ENCODE assay signal across 2 cellular contexts in the genomic region with DNA sequence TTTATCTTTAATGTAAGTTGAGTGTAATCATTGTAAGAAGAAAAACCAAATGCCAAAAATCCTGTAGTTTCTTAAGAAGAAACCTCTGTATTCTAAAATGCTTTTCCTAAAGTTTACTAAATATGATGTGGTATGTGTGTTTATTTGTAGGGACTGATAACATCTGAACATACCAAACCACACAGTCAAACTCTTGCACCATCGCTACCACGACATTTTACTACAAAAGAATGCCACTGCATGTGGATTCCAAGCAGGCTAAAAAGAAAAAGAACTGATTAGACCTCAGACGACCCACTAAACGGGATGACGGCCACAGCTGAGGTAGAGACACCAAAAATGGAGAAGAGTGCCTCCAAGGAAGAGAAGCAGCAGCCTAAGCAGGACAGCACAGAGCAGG.
TF ChIP-seq lines count a peak whose summit lies in the region.

No MANE protein-coding gene starts in this region.

TF ChIP-seq in IMR-90, 13 proteins besides CTCF, POLR2A, EP300 and RAD21:
- TF ChIP-seq, protein P1, sequence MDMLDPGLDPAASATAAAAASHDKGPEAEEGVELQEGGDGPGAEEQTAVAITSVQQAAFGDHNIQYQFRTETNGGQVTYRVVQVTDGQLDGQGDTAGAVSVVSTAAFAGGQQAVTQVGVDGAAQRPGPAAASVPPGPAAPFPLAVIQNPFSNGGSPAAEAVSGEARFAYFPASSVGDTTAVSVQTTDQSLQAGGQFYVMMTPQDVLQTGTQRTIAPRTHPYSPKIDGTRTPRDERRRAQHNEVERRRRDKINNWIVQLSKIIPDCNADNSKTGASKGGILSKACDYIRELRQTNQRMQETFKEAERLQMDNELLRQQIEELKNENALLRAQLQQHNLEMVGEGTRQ (IDR thresholded peaks at IDR 0.05; ENCODE audit: low read depth, low read length): no peak
- TF ChIP-seq MXI1 (IDR thresholded peaks at IDR 0.05; ENCODE audit: borderline replicate concordance, low read depth, low read length) (no peak), CHD1 (IDR thresholded peaks at IDR 0.05; ENCODE audit: low read depth, low read length) (no peak), RFX5 (IDR thresholded peaks at IDR 0.05; ENCODE audit: low read depth, low read length) (no peak), NFE2L2 (IDR thresholded peaks at IDR 0.05; ENCODE audit: low read depth, low read length) (no peak), CEBPB (IDR thresholded peaks at IDR 0.05; ENCODE audit: low read depth, low read length) (no peak), MAZ (IDR thresholded peaks at IDR 0.05; ENCODE audit: borderline replicate concordance, low read depth, low read length) (no peak), RCOR1 (IDR thresholded peaks at IDR 0.05; ENCODE audit: insufficient replicate concordance, low read length) (no peak), BHLHE40 (IDR thresholded peaks at IDR 0.05; ENCODE audit: low read depth, low read length) (no peak), MAFK (IDR thresholded peaks at IDR 0.05; ENCODE audit: low read depth, low read length) (no peak), SMC3 (IDR thresholded peaks at IDR 0.05; ENCODE audit: low read depth, low read length) (no peak), FOS (IDR thresholded peaks at IDR 0.05; ENCODE audit: low read depth, low read length) (no peak)
- TF ChIP-seq, protein P2, sequence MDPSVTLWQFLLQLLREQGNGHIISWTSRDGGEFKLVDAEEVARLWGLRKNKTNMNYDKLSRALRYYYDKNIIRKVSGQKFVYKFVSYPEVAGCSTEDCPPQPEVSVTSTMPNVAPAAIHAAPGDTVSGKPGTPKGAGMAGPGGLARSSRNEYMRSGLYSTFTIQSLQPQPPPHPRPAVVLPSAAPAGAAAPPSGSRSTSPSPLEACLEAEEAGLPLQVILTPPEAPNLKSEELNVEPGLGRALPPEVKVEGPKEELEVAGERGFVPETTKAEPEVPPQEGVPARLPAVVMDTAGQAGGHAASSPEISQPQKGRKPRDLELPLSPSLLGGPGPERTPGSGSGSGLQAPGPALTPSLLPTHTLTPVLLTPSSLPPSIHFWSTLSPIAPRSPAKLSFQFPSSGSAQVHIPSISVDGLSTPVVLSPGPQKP (IDR thresholded peaks at IDR 0.05; ENCODE audit: borderline replicate concordance, low read depth, low read length): no peak

TF ChIP-seq in H1, 55 proteins besides CTCF, POLR2A, EP300 and RAD21:
- no peak for TF ChIP-seq SP2 (IDR thresholded peaks at IDR 0.05; ENCODE audit: low read length)
- TF ChIP-seq NANOG (IDR thresholded peaks at IDR 0.05; ENCODE audit: insufficient read depth, low read depth, low read length, poor library complexity, severe bottlenecking): no peak
- TF ChIP-seq TEAD4 (IDR thresholded peaks at IDR 0.05; ENCODE audit: low read depth, low read length): no peak
- no peak for TF ChIP-seq KDM5A (IDR thresholded peaks at IDR 0.05; ENCODE audit: low read length)
- no peak for TF ChIP-seq EGR1 (IDR thresholded peaks at IDR 0.05; ENCODE audit: borderline replicate concordance, low read depth, low read length)
- TF ChIP-seq JUN (IDR thresholded peaks at IDR 0.05; ENCODE audit: low read depth, low read length): no peak
